9 cellular contexts compared by ENCODE assay signal in the genomic region with DNA sequence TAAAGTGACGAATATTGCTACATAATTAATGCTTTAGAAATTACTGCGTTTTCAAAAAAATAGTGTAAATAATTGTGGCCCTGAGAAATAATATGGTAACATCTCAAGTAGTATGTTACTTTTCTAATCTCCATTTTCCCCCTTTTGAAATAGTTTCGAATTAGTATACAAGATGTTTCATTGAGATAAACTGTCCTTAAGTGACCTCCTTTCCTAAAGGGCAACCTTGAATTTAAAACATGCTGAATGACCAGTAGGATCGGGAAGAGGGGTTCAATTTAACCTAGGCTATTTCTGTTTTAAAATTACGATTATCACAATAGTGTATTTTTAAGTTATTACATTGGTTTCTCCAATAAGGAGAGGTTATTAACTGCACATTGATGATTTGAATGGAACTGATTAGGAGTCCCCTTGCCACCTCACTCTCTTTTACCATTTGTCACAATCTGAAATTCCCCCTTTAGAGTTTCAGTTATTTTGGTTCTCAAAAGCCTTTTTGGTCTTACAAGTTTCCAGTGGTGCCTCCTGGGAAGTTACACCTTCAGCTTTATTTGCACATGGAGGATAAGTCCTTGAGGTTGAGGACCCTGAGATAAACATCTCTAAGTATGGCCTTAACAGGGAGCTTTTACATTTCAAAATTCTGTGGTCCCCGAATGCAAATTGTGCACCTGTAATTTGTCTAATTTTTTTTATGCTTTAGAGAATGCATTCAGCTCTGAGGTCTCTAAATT. TPM values are rescaled to one million over a fixed set of nuclear protein-coding genes. Genes with fewer than 3 reads are reported as not detected.
DNase-seq lines count a peak whose midpoint lies in the region; ATAC-seq, FAIRE-seq and TF ChIP-seq lines count a peak whose summit lies in the region.
"Had no signal": no experiment of that assay in that cellular context is flagged by ENCODE, and none has a peak within 500 bp of the region (broad histone marks: within the 10 kb centered on the region; RNA-seq: fewer than 3 reads in every experiment).

No MANE protein-coding gene starts in this region.

- H2BK20ac ChIP-seq in H1 (ENCODE audit: low read length), result no peak overlapping the region

- H3K79me1 ChIP-seq in H1 (ENCODE audit: low read depth, low read length), result no peaks in the 10 kb centered on the region; the same call in 1 of the 2 replicates

- H3K9me2 ChIP-seq in OCI-LY7 (ENCODE audit: insufficient read depth, low read length), result no peaks in the 10 kb centered on the region

- H3K27me3 ChIP-seq in H1 (replicated peaks in 1 of 4; ENCODE audit: control insufficient read depth in 3 of 4, extremely low read depth in 1 of 4, insufficient read depth in 3 of 4, low read length in 3 of 4) (no peaks in the 10 kb centered on the region), ovary (no peaks in the 10 kb centered on the region)

- H3K14ac ChIP-seq in H1 (ENCODE audit: insufficient read length), result no peak overlapping the region

- H3K9ac ChIP-seq in H1 (replicated peaks in 1 of 4; ENCODE audit: extremely low read depth in 1 of 4, low read depth in 3 of 4, low read length in 3 of 4), result no peak overlapping the region

- TF ChIP-seq CTCF in OCI-LY7 (conservative IDR thresholded peaks at IDR 0.05; ENCODE audit: low read length) (no peak), H1 (IDR thresholded peaks at IDR 0.05; ENCODE audit: control extremely low read depth in 1 of 3, insufficient read depth in 1 of 3, low read depth in 1 of 3, low read length in 3 of 3) (no peak), ovary (IDR thresholded peaks at IDR 0.05) (no peak), GM10266 (IDR thresholded peaks at IDR 0.05; ENCODE audit: control insufficient read depth, insufficient read depth, low read depth, missing control alignments) (no peak)

- POLR2A ChIA-PET in OCI-LY7 (lab: Charles Lee) (interaction anchor here (0.6 to 0.9 kb wide), 5 partner anchors 10 to 41 kb away, joined by 3 to 4 read pairs (median 4); no protein-coding TSS in a partner anchor), H1 (lab: Charles Lee; ENCODE audit: partially characterized antibody) (interaction anchor here (0.6 to 1.2 kb wide), 3 partner anchors 9 to 71 kb away, joined by 3 to 4 read pairs (median 3); no protein-coding TSS in a partner anchor)

- TF ChIP-seq POLR2A in H1 (IDR thresholded peaks at IDR 0.05; ENCODE audit: control extremely low read depth in 1 of 2, low read depth in 2 of 2, low read length in 2 of 2) (no peak), ovary (IDR thresholded peaks at IDR 0.05) (no peak)

- no peak overlapping the region for H4K8ac ChIP-seq in H1 (ENCODE audit: extremely low read depth, insufficient read depth, low read length)

- H3K4me3 ChIP-seq in OCI-LY7 (ENCODE audit: low read depth, low read length, poor library complexity, severe bottlenecking) (peak overlapping the region; percentile 82), H1 (ENCODE audit: extremely low read depth in 1 of 4, insufficient read depth in 2 of 4, low read depth in 3 of 4, low read length in 4 of 4) (peak overlapping the region in 1 of 4 experiments; percentile 95; a peak in 2 of 8 replicates), ovary (peak overlapping the region; percentile 76)

- DNase-seq in GF-D8 (lab: John Stamatoyannopoulos, UW) (peak; percentile 13), OCI-LY7 (ENCODE audit: low spot score) (no peak), H1 (ENCODE audit: low read depth in 1 of 2, low spot score in 2 of 2) (no peak), ovary (no peak), GM10266 (ENCODE audit: extremely low spot score) (no peak), hypothalamus (lab: John Stamatoyannopoulos, UW) (no peak)
- DNase-seq: NCI-H1092 had no signal

- no peak overlapping the region for H4K91ac ChIP-seq in H1 (replicated peaks; ENCODE audit: insufficient read length, low read length)

- intact Hi-C loops in OCI-LY7 (cut with micrococcal nuclease; ENCODE audit: unreplicated experiment), result loop anchor here (2.0 kb wide), 1 partner anchor 31 kb away; no protein-coding TSS in a partner anchor
- intact Hi-C loops in ovary (cut with DNase I), result no loop called here

- CTCF ChIA-PET in OCI-LY7 (lab: Charles Lee; ENCODE audit: unreplicated experiment) (interaction anchor here (0.5 kb wide), 1 partner anchor 178 kb away, joined by 3 read pairs; no protein-coding TSS in a partner anchor), H1 (lab: Charles Lee; ENCODE audit: partially characterized antibody) (interaction anchor here (0.6 to 0.7 kb wide), 2 partner anchors 12 to 68 kb away, joined by 3 read pairs; no protein-coding TSS in a partner anchor)

- H3K56ac ChIP-seq in H1 (replicated peaks; ENCODE audit: insufficient read length, low read depth, low read length), result no peak overlapping the region

- H2AFZ ChIP-seq in OCI-LY7 (ENCODE audit: low read length) (no peak overlapping the region), H1 (ENCODE audit: low read length) (no peak overlapping the region)

- no peak overlapping the region for H2BK120ac ChIP-seq in H1 (replicated peaks; ENCODE audit: low read depth, low read length)

- H3K18ac ChIP-seq in H1 (ENCODE audit: extremely low read depth, low read length), result no peak overlapping the region

- H3K4me2 ChIP-seq in OCI-LY7 (ENCODE audit: low read length) (peak overlapping the region; percentile 97), H1 (ENCODE audit: insufficient read depth in 1 of 2, low read depth in 2 of 2, low read length in 2 of 2) (peak overlapping the region; percentile 38 to 76; a peak in 2 of 4 replicates)

- H3K9me3 ChIP-seq in OCI-LY7 (ENCODE audit: low read length) (no peaks in the 10 kb centered on the region), H1 (ENCODE audit: insufficient read depth in 2 of 2, low read depth in 1 of 2, low read length in 1 of 2) (no peaks in the 10 kb centered on the region), ovary (no peaks in the 10 kb centered on the region)

- H2BK15ac ChIP-seq in H1 (ENCODE audit: low read length), result no peak overlapping the region

- H3K23me2 ChIP-seq in H1 (ENCODE audit: low read depth, low read length), result peaks cover 4% of the 10 kb centered on the region

- no peak for FAIRE-seq in H1 (lab: Jason Lieb, UNC)

- no peak for ATAC-seq in HG03108 (IDR thresholded peaks at IDR 0.05; ENCODE audit: unreplicated experiment)
- ATAC-seq in HG02852 (IDR thresholded peaks at IDR 0.05; ENCODE audit: unreplicated experiment), result no peak

- 84% methylated on average over 6 of the region's 6 CpGs; no CpG with 5 or more reads in 1 of the 2 experiments for WGBS in H1 (ENCODE audit: extremely low coverage in 1 of 2, insufficient coverage in 1 of 2, insufficient read length in 1 of 2, insufficient replicate concordance in 2 of 2, low coverage in 1 of 2, low lambda C conversion rate in 2 of 2, missing lambda C conversion rate in 1 of 2), 2 experiments
- WGBS in ovary, 3 donors, result 43 to 47% (median 44%) methylated on average over 6 of the region's 6 CpGs

- H3K36me3 ChIP-seq in OCI-LY7 (ENCODE audit: insufficient read depth, low read length), result peaks cover 72% of the 10 kb centered on the region
- H3K36me3 ChIP-seq in H1 (ENCODE audit: control insufficient read depth in 2 of 4, insufficient read depth in 4 of 4, low read length in 3 of 4), result no peaks in the 10 kb centered on the region; a peak in 1 of 8 replicates
- no peaks in the 10 kb centered on the region for H3K36me3 ChIP-seq in ovary

- no peak overlapping the region for H2BK5ac ChIP-seq in H1 (ENCODE audit: low read depth, low read length)

- TF ChIP-seq EP300 in H1 (IDR thresholded peaks at IDR 0.05; ENCODE audit: borderline replicate concordance in 1 of 2, low read depth in 2 of 2, low read length in 2 of 2), result no peak
- TF ChIP-seq EP300 in ovary (IDR thresholded peaks at IDR 0.05), result no peak

- no peak overlapping the region for H2AK5ac ChIP-seq in H1 (ENCODE audit: low read depth, low read length)

- BruUV-seq in OCI-LY7 (replicated peaks; lab: Mats Ljungman, UMichigan), result no TSS peak

- no peak overlapping the region for H4K5ac ChIP-seq in H1 (ENCODE audit: insufficient read length, low read depth, low read length)

- peaks cover 51% of the 10 kb centered on the region for H4K20me1 ChIP-seq in OCI-LY7 (ENCODE audit: insufficient read depth, low read length)
- peaks cover 7 to 15% of the 10 kb centered on the region in 2 experiments for H4K20me1 ChIP-seq in H1 (replicated peaks in 1 of 2; ENCODE audit: control insufficient read depth in 1 of 2, insufficient read depth in 2 of 2, low read length in 2 of 2)

- H3K27ac ChIP-seq in OCI-LY7 (ENCODE audit: low read depth, low read length, poor library complexity, severe bottlenecking) (peak overlapping the region; percentile 43), H1 (ENCODE audit: low read depth, low read length) (no peak overlapping the region), ovary (no peak overlapping the region)

- peaks cover 69% of the 10 kb centered on the region for H3K4me1 ChIP-seq in OCI-LY7 (ENCODE audit: insufficient read depth, low read length, poor library complexity, severe bottlenecking)
- H3K4me1 ChIP-seq in H1 (replicated peaks in 1 of 4; ENCODE audit: control insufficient read depth in 3 of 4, insufficient read depth in 4 of 4, low read length in 3 of 4), result peaks cover 0 to 13% (median 9%) of the 10 kb centered on the region in 4 experiments; a peak in 4 of 7 replicates
- H3K4me1 ChIP-seq in ovary (ENCODE audit: insufficient read depth), result peaks cover 3% of the 10 kb centered on the region

- peaks cover 96% of the 10 kb centered on the region for H3K79me2 ChIP-seq in OCI-LY7 (ENCODE audit: insufficient read depth, low read depth, low read length)
- H3K79me2 ChIP-seq in H1 (ENCODE audit: control insufficient read depth in 1 of 2, insufficient read depth in 2 of 2, low read length in 2 of 2), result peaks cover 11 to 70% of the 10 kb centered on the region in 2 experiments; a peak in 3 of 4 replicates

- no peak for TF ChIP-seq RAD21 in H1 (IDR thresholded peaks at IDR 0.05 in 1 of 2, conservative IDR thresholded peaks at IDR 0.05 in 1 of 2; ENCODE audit: low read depth in 2 of 2, low read length in 2 of 2)

- H3K4ac ChIP-seq in H1 (replicated peaks; ENCODE audit: insufficient read length, low read depth, low read length), result no peak overlapping the region

- H2BK12ac ChIP-seq in H1 (ENCODE audit: low read depth, low read length), result no peak overlapping the region

- H3K23ac ChIP-seq in H1 (ENCODE audit: insufficient read length), result no peak overlapping the region

RNA-seq across cellular contexts. Expression of a gene that starts 2.3 kb away (rescaled TPM):
- total RNA-seq in OCI-LY7 (2014; rRNA removed; shearing (Covaris generic)), result 168 and 192 TPM in 2 replicates
- total RNA-seq in OCI-LY7 (2022) (307 and 320 TPM in 2 replicates), ovary (100 to 1,000 TPM in 5 of 7 donors, 10 to 100 TPM in 2; 42.1 to 167 (median 133) TPM)
- total RNA-seq in H1 (2021; fragmentation: NEBNext Ultra II Directional; extraction: Animal tissue kit (Norgen Biotek cat#: 25700)), result 184 and 189 TPM in 2 replicates
- polyA plus RNA-seq in H1 (2011; rRNA removed) (32.5 and 51.7 TPM in 2 replicates), ovary (100 to 1,000 TPM in 1 of 2 donors, 10 to 100 TPM in 1; 41.7 to 166 TPM)
- polyA plus RNA-seq in H1 (2011; cell fraction: cytosol; rRNA removed), result 84.8 TPM
- polyA plus RNA-seq in H1 (2011; cell fraction: nucleus; rRNA removed), result 31.7 TPM
- polyA plus RNA-seq in H1 (2012, experiment 1 of 2), result 95.9 to 118 TPM (median 110 TPM) in 4 replicates
- polyA plus RNA-seq in H1 (2012, experiment 2 of 2), result 9.4 TPM
- polyA plus RNA-seq in H1 (2013, experiment 1 of 2), result 81.1 TPM
- 87.4 TPM for polyA plus RNA-seq in H1 (2013, experiment 2 of 2)
- polyA minus RNA-seq in H1 (2011; rRNA and poly(A)+ RNA removed), result 138 and 148 TPM in 2 replicates
- 159 TPM for polyA minus RNA-seq in H1 (2011; cell fraction: cytosol; rRNA and poly(A)+ RNA removed)
- 89.2 TPM for polyA minus RNA-seq in H1 (2011; cell fraction: nucleus; rRNA and poly(A)+ RNA removed)
